8 cellular contexts compared by ENCODE assay signal in the genomic region with DNA sequence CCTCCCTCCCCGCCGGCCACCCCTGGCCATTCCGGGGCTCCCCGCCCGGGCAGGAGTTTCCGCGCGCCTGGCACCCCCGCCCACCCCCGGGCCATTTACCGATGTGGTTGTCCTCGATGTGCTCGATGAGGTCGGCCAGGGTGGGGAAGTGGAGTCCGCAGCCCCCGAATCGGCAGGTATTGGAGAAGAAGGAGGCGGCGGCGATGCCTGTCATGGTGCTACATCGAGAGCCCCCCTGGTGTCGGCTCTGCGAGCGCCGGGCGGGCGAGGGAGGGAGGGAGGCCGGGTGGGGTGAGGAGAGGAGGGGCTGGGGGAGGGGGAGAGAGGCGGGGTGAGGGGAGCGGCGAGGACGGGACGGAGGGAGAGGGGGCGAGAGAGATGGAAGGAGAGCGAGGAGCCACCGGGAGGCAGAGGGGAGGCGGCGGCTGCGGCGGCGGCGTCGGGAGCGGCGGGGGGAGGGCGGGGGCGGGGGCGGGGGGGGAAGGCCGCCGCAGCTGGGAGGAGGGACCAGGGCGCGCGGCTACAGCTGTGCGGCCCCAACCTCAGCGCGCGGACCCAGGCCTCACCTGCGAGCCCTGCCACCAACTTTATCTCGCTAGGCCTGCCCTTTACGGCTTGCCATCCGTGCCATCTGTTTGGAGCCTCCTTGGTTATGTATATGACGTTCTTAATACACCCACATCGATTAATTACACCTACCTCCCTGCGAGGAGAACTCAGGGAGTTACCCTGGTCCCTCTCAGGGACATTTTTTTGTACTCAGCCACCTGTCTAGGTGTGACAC. TPM values are rescaled to one million over a fixed set of nuclear protein-coding genes. Genes with fewer than 3 reads are reported as not detected.
DNase-seq lines count a peak whose midpoint lies in the region; ATAC-seq and TF ChIP-seq lines count a peak whose summit lies in the region.

TSS of gene JAZF1 (minus strand) at position 432 of the 784 bp plus-strand sequence.

- WGBS in esophagus muscularis mucosa, result 3% methylated on average over 34 of the region's 64 CpGs

- peaks cover 0 to 3% of the 10 kb centered on the region in 2 donors for H3K36me3 Mint-ChIP-seq in activated T-cell treated with anti-CD3 and anti-CD28 coated beads, Interleukin-2, amount 50 U/mL, for 72 hours (ENCODE audit: insufficient read depth in 2 of 2)
- no peaks in the 10 kb centered on the region for H3K36me3 Mint-ChIP-seq in stimulated activated memory B cell treated with anti-CD40 and anti-IgM and Interleukin-4, amounts not matched to agents 10 μg/mL and 1 μg/mL and 100 μg/mL, for 72 hours

- H3K4me3 ChIP-seq in AG04449 (ENCODE audit: low read depth, low read length) (peak within 1 kb of the TSS; percentile 77), H7 (ENCODE audit: insufficient read depth, low read depth, low read length) (peak within 1 kb of the TSS; percentile 64), NT2/D1 (ENCODE audit: insufficient read length, low read depth) (peak within 1 kb of the TSS; percentile 64), esophagus muscularis mucosa (peak within 1 kb of the TSS; percentile 85 to 98 (median 92)), mucosa of stomach (ENCODE audit: low read length) (no peak within 1 kb of the TSS)

- H3K27ac Mint-ChIP-seq in activated T-cell treated with anti-CD3 and anti-CD28 coated beads, Interleukin-2, amount 50 U/mL, for 72 hours, result peak within 1 kb of the TSS; percentile 72
- peak within 1 kb of the TSS; percentile 96 for H3K27ac Mint-ChIP-seq in stimulated activated memory B cell treated with anti-CD40 and anti-IgM and Interleukin-4, amounts not matched to agents 10 μg/mL and 1 μg/mL and 100 μg/mL, for 72 hours

- H3K27me3 ChIP-seq in H7 (ENCODE audit: control insufficient read depth, insufficient read depth, low read length), result no peaks in the 10 kb centered on the region; the same call in none of the 2 replicates
- peaks cover 30% of the 10 kb centered on the region for H3K27me3 ChIP-seq in NT2/D1 (ENCODE audit: insufficient read depth, insufficient read length)
- H3K27me3 ChIP-seq in esophagus muscularis mucosa, result no peaks in the 10 kb centered on the region
- no peaks in the 10 kb centered on the region for H3K27me3 ChIP-seq in mucosa of stomach (ENCODE audit: control insufficient read depth, insufficient read depth, low read length)

- H3K27me3 Mint-ChIP-seq in activated T-cell treated with anti-CD3 and anti-CD28 coated beads, Interleukin-2, amount 50 U/mL, for 72 hours (ENCODE audit: low read depth), result peaks cover 23% of the 10 kb centered on the region
- no peaks in the 10 kb centered on the region for H3K27me3 Mint-ChIP-seq in stimulated activated memory B cell treated with anti-CD40 and anti-IgM and Interleukin-4, amounts not matched to agents 10 μg/mL and 1 μg/mL and 100 μg/mL, for 72 hours

- CTCF ChIA-PET in AG04449 (lab: Yijun Ruan, JAX), result interaction anchor here (1.0 kb wide), 1 partner anchor 674 kb away, joined by 3 read pairs; no protein-coding TSS in a partner anchor

- no peaks in the 10 kb centered on the region for H3K9me3 Mint-ChIP-seq in activated T-cell treated with anti-CD3 and anti-CD28 coated beads, Interleukin-2, amount 50 U/mL, for 72 hours
- no peaks in the 10 kb centered on the region for H3K9me3 Mint-ChIP-seq in stimulated activated memory B cell treated with anti-CD40 and anti-IgM and Interleukin-4, amounts not matched to agents 10 μg/mL and 1 μg/mL and 100 μg/mL, for 72 hours

- TF ChIP-seq EP300 in esophagus muscularis mucosa (IDR thresholded peaks at IDR 0.05), result no peak

- no peaks in the 10 kb centered on the region for H3K36me3 ChIP-seq in H7 (replicated peaks; ENCODE audit: control insufficient read depth, insufficient read depth, low read length)
- no peaks in the 10 kb centered on the region for H3K36me3 ChIP-seq in NT2/D1 (ENCODE audit: insufficient read depth, insufficient read length, low read length)
- no peaks in the 10 kb centered on the region for H3K36me3 ChIP-seq in esophagus muscularis mucosa
- no peaks in the 10 kb centered on the region for H3K36me3 ChIP-seq in mucosa of stomach (ENCODE audit: control insufficient read depth, insufficient read depth, low read length)

- H3K9ac ChIP-seq in NT2/D1 (ENCODE audit: insufficient read length, low read depth) (peak within 1 kb of the TSS; percentile 52), mucosa of stomach (ENCODE audit: low read length) (peak within 1 kb of the TSS; percentile 37)

- TF ChIP-seq POLR2A in esophagus muscularis mucosa (IDR thresholded peaks at IDR 0.05; ENCODE audit: low read depth), result no peak

- H3K4me1 Mint-ChIP-seq in activated T-cell treated with anti-CD3 and anti-CD28 coated beads, Interleukin-2, amount 50 U/mL, for 72 hours (ENCODE audit: low read depth), result peaks cover 24% of the 10 kb centered on the region
- H3K4me1 Mint-ChIP-seq in stimulated activated memory B cell treated with anti-CD40 and anti-IgM and Interleukin-4, amounts not matched to agents 10 μg/mL and 1 μg/mL and 100 μg/mL, for 72 hours, result peaks cover 57% of the 10 kb centered on the region

- ATAC-seq in activated T-cell treated with anti-CD3 and anti-CD28 coated beads, Interleukin-2, amount 50 U/mL, for 72 hours (replicated peaks in 1 of 2), result peak; percentile 49 to 52
- ATAC-seq in stimulated activated memory B cell treated with anti-CD40 and anti-IgM and Interleukin-4, amounts not matched to agents 10 μg/mL and 1 μg/mL and 100 μg/mL, for 72 hours, result peak; percentile 71

- no peak for DNase-seq in AG04449 (ENCODE audit: low read depth, low spot score)
- peak; percentile 95 for DNase-seq in H7
- peak; percentile 63 for DNase-seq in NT2/D1 (ENCODE audit: low read depth, low spot score)
- peak; percentile 46 to 59 for DNase-seq in activated T-cell treated with anti-CD3 and anti-CD28 coated beads, Interleukin-2, amount 50 U/mL, for 72 hours
- DNase-seq in esophagus muscularis mucosa (ENCODE audit: extremely low spot score), result peak; percentile 94
- no peak for DNase-seq in MV-4-11 (lab: John Stamatoyannopoulos, UW)

- H3K4me1 ChIP-seq in NT2/D1 (ENCODE audit: insufficient read depth, insufficient read length) (peaks cover 7% of the 10 kb centered on the region), esophagus muscularis mucosa (peaks cover 39 to 57% (median 55%) of the 10 kb centered on the region in 4 donors), mucosa of stomach (ENCODE audit: control insufficient read depth, insufficient read depth, low read length) (peaks cover 11% of the 10 kb centered on the region)

- POLR2A ChIA-PET in AG04449 (lab: Yijun Ruan, JAX), result no interaction called here

- peak within 1 kb of the TSS; percentile 90 for H3K4me3 Mint-ChIP-seq in activated T-cell treated with anti-CD3 and anti-CD28 coated beads, Interleukin-2, amount 50 U/mL, for 72 hours
- peak within 1 kb of the TSS; percentile 91 for H3K4me3 Mint-ChIP-seq in stimulated activated memory B cell treated with anti-CD40 and anti-IgM and Interleukin-4, amounts not matched to agents 10 μg/mL and 1 μg/mL and 100 μg/mL, for 72 hours

- H3K27ac ChIP-seq in esophagus muscularis mucosa (replicated peaks in 1 of 4), result peak within 1 kb of the TSS; percentile 90 to 93 (median 92)

- H3K9me3 ChIP-seq in NT2/D1 (ENCODE audit: insufficient read depth, low read length), result no peaks in the 10 kb centered on the region
- H3K9me3 ChIP-seq in esophagus muscularis mucosa, result no peaks in the 10 kb centered on the region
- H3K9me3 ChIP-seq in mucosa of stomach (ENCODE audit: control insufficient read depth, low read length), result no peaks in the 10 kb centered on the region

- TF ChIP-seq CTCF in AG04449 (IDR thresholded peaks at IDR 0.05; ENCODE audit: insufficient read depth, low read length, missing control alignments) (no peak), esophagus muscularis mucosa (IDR thresholded peaks at IDR 0.05) (no peak)

- intact Hi-C loops in esophagus muscularis mucosa (cut with DNase I), result no loop called here

RNA-seq across cellular contexts. Expression of gene JAZF1, which starts in this region (rescaled TPM):
- 11.3 and 13.5 TPM in 2 replicates for total RNA-seq in H7 (2014; rRNA removed; shearing (Covaris generic))
- total RNA-seq in activated T-cell treated with anti-CD3 and anti-CD28 coated beads, Interleukin-2, amount 50 U/mL, for 72 hours, result 1 to 10 TPM; 4.3 to 7.9 TPM
- total RNA-seq in esophagus muscularis mucosa, result 10 to 100 TPM; 29.3 to 33.8 (median 30.1) TPM

Comparison
In these comparisons a context has a peak if more than half of its experiments do, and no peak if none do; other contexts are left out.
1. DNase-seq: peak in H7 (single experiment), NT2/D1 (single experiment), activated T-cell treated with anti-CD3 and anti-CD28 coated beads, Interleukin-2, amount 50 U/mL, for 72 hours (2 of 2) and esophagus muscularis mucosa (single experiment); none in AG04449 (single experiment) and MV-4-11 (single experiment).